Comparison of ENCODE assay signal across 9 cellular contexts in the genomic region with DNA sequence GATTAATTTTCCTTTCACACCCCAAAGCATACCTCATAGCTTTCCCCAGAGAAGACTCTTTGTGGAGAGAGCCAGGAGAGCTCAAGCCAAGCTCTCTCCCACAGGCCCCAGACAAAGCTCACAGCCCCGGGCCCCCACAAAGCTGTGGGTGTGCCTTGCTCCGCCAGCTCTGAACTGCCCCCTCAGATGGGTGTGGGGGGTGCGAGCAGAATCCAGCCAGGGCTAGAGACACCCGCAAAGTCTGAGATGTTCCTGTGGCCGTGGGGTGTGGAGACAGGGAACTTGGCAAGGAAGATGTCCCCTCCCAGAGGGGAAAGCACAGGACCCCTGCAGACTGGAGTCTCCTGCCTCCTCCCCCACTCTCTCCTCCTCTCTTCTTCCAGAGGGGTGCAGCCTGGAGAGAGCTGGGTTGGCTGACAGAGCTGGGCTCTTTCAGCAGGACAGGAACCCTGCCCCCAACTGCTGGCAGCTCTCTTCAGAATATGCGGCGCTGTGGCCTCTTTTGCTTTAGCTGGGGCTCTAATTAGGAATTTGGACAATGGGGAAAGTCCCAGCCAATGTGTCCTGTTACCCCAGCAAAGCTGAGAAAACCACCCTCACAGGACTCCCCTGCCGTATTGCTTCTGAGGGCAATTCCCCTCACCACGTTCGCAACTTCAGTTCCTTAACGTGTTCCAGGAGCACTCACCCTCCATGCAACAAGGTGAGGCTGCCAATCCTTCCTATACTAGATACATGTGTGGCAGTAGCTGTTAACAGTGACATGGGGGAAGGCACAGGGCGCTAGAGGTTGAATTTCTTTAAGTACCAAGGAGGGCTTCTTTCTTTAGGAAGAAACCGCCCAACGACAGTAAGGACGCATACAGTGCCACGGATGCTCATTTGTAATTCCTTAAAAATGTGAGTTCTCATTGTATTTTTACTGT.
DNase-seq lines count a peak whose midpoint lies in the region; ATAC-seq and TF ChIP-seq lines count a peak whose summit lies in the region.
"Had no signal": no experiment of that assay in that cellular context is flagged by ENCODE, and none has a peak within 500 bp of the region (broad histone marks: within the 10 kb centered on the region; RNA-seq: fewer than 3 reads in every experiment).

No MANE protein-coding gene starts in this region.

- no peaks in the 10 kb centered on the region for H3K9me2 ChIP-seq in GM23338 (ENCODE audit: insufficient read depth)

- H3K9me3 Mint-ChIP-seq in GM23338 (no peaks in the 10 kb centered on the region), progenitor cell of endocrine pancreas (ENCODE audit: low read depth) (no peaks in the 10 kb centered on the region)

- H3K4me2 ChIP-seq in GM23338 = peak overlapping the region; percentile 98

- no peaks in the 10 kb centered on the region for H3K36me3 Mint-ChIP-seq in GM23338 (ENCODE audit: low read depth)
- no peaks in the 10 kb centered on the region for H3K36me3 Mint-ChIP-seq in progenitor cell of endocrine pancreas (ENCODE audit: insufficient read depth)

- no peaks in the 10 kb centered on the region for H4K20me1 ChIP-seq in GM23338 (replicated peaks; ENCODE audit: insufficient read depth)

- no peaks in the 10 kb centered on the region for H3K9me3 ChIP-seq in RWPE2 (ENCODE audit: severe bottlenecking)
- H3K9me3 ChIP-seq in heart right ventricle = no peaks in the 10 kb centered on the region
- H3K9me3 ChIP-seq: tibial nerve had no signal

- H3K79me2 ChIP-seq in GM23338 (replicated peaks; ENCODE audit: insufficient read depth) = no peaks in the 10 kb centered on the region

- H3K27ac ChIP-seq in GM23338 (ENCODE audit: low read depth) = no peak overlapping the region
- peak overlapping the region; percentile 45 for H3K27ac ChIP-seq in RWPE2 (ENCODE audit: poor library complexity, severe bottlenecking)
- peak overlapping the region; percentile 74 to 93 (median 86) for H3K27ac ChIP-seq in heart right ventricle

- H3K4me3 Mint-ChIP-seq in GM23338 = peak overlapping the region; percentile 85
- peak overlapping the region; percentile 90 for H3K4me3 Mint-ChIP-seq in progenitor cell of endocrine pancreas (ENCODE audit: low read depth)

- H3K4me3 ChIP-seq in GM23338 (peak overlapping the region; percentile 82), RWPE2 (ENCODE audit: severe bottlenecking) (no peak overlapping the region), heart right ventricle (peak overlapping the region in 8 of 10 donors; percentile 53 to 69 (median 62))

- intact Hi-C loops in heart right ventricle (cut with DNase I) = loop anchor here in 4 of 10 donors (5.0 to 10.0 kb wide), 3 partner anchors 352 to 1175 kb away; a partner anchor contains a TSS

- TF ChIP-seq CTCF in GM23338 (conservative IDR thresholded peaks at IDR 0.05; ENCODE audit: low read depth in 2 of 2) = no peak
- no peak for TF ChIP-seq CTCF in RWPE2 (IDR thresholded peaks at IDR 0.05; ENCODE audit: poor library complexity, severe bottlenecking)
- no peak for TF ChIP-seq CTCF in heart right ventricle (IDR thresholded peaks at IDR 0.05)
- no peak for TF ChIP-seq CTCF in progenitor cell of endocrine pancreas (IDR thresholded peaks at IDR 0.05; ENCODE audit: unreplicated experiment)
- no peak for TF ChIP-seq CTCF in GM10266 (IDR thresholded peaks at IDR 0.05; ENCODE audit: control insufficient read depth, insufficient read depth, low read depth, missing control alignments)

- H3K27me3 Mint-ChIP-seq in GM23338 (ENCODE audit: insufficient read depth, low read depth, poor library complexity) (peaks cover 17% of the 10 kb centered on the region), progenitor cell of endocrine pancreas (peaks cover 35% of the 10 kb centered on the region)

- peaks cover 41% of the 10 kb centered on the region for H3K4me1 ChIP-seq in GM23338 (ENCODE audit: insufficient read depth)
- no peaks in the 10 kb centered on the region for H3K4me1 ChIP-seq in RWPE2 (ENCODE audit: insufficient read depth, poor library complexity, severe bottlenecking)
- H3K4me1 ChIP-seq in heart right ventricle = peaks cover 4 to 53% (median 17%) of the 10 kb centered on the region in 9 donors

- peak overlapping the region; percentile 97 for H2AFZ ChIP-seq in GM23338

- H3K27me3 ChIP-seq in GM23338 (ENCODE audit: insufficient read depth) = peaks cover 26% of the 10 kb centered on the region
- no peaks in the 10 kb centered on the region for H3K27me3 ChIP-seq in RWPE2 (ENCODE audit: insufficient read depth, poor library complexity, severe bottlenecking)
- no peaks in the 10 kb centered on the region for H3K27me3 ChIP-seq in heart right ventricle
- H3K27me3 ChIP-seq: tibial nerve had no signal

- ATAC-seq in GM23338 (peak; percentile 64), RWPE2 (ENCODE audit: low read depth) (no peak), heart right ventricle (peak; percentile 25 to 70 (median 58))

- DNase-seq in GM23338 (ENCODE audit: low spot score) (peak; percentile 48), RWPE2 (ENCODE audit: low spot score) (no peak), heart right ventricle (no peak), progenitor cell of endocrine pancreas (ENCODE audit: low spot score, unreplicated experiment) (no peak), NCI-H774 (lab: John Stamatoyannopoulos, UW) (no peak), GM10266 (ENCODE audit: extremely low spot score) (no peak)
- DNase-seq in activated CD4-positive, CD25-positive, alpha-beta regulatory T cell (lab: John Stamatoyannopoulos, UW) = no peak
- DNase-seq: NCI-H1048 had no signal

- H3K4me1 Mint-ChIP-seq in GM23338 = peaks cover 51% of the 10 kb centered on the region
- H3K4me1 Mint-ChIP-seq in progenitor cell of endocrine pancreas (ENCODE audit: low read depth) = peaks cover 14% of the 10 kb centered on the region

- peaks cover 7% of the 10 kb centered on the region; the same call in 1 of the 2 replicates for H3F3A ChIP-seq in GM23338 (replicated peaks; ENCODE audit: low read depth)

- 38 to 41% methylated on average over 16 of the region's 16 CpGs for WGBS in heart right ventricle, 2 donors

- no peaks in the 10 kb centered on the region for H3K36me3 ChIP-seq in GM23338 (ENCODE audit: insufficient read depth)
- no peaks in the 10 kb centered on the region for H3K36me3 ChIP-seq in RWPE2 (ENCODE audit: low read depth)
- peaks cover 0 to 5% (median 0%) of the 10 kb centered on the region in 9 donors for H3K36me3 ChIP-seq in heart right ventricle
- H3K36me3 ChIP-seq: tibial nerve had no signal

- H3K27ac Mint-ChIP-seq in GM23338 (no peak overlapping the region), progenitor cell of endocrine pancreas (no peak overlapping the region)

TF ChIP-seq in GM23338, 12 proteins besides CTCF, POLR2A, EP300 and RAD21 (continues in another document):
- TF ChIP-seq ZNF114 (CRISPR knock-in tag; IDR thresholded peaks at IDR 0.05) = no peak
- TF ChIP-seq EZH2 (IDR thresholded peaks at IDR 0.05; ENCODE audit: low read depth, unreplicated experiment) = no peak
- no peak for TF ChIP-seq NANOG (IDR thresholded peaks at IDR 0.05; ENCODE audit: borderline replicate concordance)
- no peak for TF ChIP-seq CREB1 (CRISPR knock-in tag; IDR thresholded peaks at IDR 0.05; ENCODE audit: low read depth)
- TF ChIP-seq POLR2AphosphoS5 (IDR thresholded peaks at IDR 0.05; ENCODE audit: low read depth) = no peak
- TF ChIP-seq, protein P1, sequence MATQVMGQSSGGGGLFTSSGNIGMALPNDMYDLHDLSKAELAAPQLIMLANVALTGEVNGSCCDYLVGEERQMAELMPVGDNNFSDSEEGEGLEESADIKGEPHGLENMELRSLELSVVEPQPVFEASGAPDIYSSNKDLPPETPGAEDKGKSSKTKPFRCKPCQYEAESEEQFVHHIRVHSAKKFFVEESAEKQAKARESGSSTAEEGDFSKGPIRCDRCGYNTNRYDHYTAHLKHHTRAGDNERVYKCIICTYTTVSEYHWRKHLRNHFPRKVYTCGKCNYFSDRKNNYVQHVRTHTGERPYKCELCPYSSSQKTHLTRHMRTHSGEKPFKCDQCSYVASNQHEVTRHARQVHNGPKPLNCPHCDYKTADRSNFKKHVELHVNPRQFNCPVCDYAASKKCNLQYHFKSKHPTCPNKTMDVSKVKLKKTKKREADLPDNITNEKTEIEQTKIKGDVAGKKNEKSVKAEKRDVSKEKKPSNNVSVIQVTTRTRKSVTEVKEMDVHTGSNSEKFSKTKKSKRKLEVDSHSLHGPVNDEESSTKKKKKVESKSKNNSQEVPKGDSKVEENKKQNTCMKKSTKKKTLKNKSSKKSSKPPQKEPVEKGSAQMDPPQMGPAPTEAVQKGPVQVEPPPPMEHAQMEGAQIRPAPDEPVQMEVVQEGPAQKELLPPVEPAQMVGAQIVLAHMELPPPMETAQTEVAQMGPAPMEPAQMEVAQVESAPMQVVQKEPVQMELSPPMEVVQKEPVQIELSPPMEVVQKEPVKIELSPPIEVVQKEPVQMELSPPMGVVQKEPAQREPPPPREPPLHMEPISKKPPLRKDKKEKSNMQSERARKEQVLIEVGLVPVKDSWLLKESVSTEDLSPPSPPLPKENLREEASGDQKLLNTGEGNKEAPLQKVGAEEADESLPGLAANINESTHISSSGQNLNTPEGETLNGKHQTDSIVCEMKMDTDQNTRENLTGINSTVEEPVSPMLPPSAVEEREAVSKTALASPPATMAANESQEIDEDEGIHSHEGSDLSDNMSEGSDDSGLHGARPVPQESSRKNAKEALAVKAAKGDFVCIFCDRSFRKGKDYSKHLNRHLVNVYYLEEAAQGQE (IDR thresholded peaks at IDR 0.05; ENCODE audit: unreplicated experiment) = no peak
- TF ChIP-seq EZH2phosphoT487 (IDR thresholded peaks at IDR 0.05; ENCODE audit: unreplicated experiment) = no peak
- no peak for TF ChIP-seq STAT1 (IDR thresholded peaks at IDR 0.05; ENCODE audit: unreplicated experiment)
- TF ChIP-seq ZNF331 (CRISPR knock-in tag; IDR thresholded peaks at IDR 0.05; ENCODE audit: low read depth) = no peak
